In genomic region chr15:68783226-68784054, GRCh38 we compare ENCODE assay signal across 8 cellular contexts. TPM values are rescaled to one million over a fixed set of nuclear protein-coding genes. Genes with fewer than 3 reads are reported as not detected.
DNase-seq lines count a peak whose midpoint lies in the region; ATAC-seq and TF ChIP-seq lines count a peak whose summit lies in the region.

No MANE protein-coding gene starts in this region.

- peaks cover 76 to 99% (median 90%) of the 10 kb centered on the region in 11 experiments for H3K36me3 ChIP-seq in BLaER1 treated with 17β-estradiol and CSF1 and Interleukin-3, amounts not matched to agents 10 nM and 100 nM

- H4K20me1 ChIP-seq in BLaER1 treated with 17β-estradiol and CSF1 and Interleukin-3, amounts not matched to agents 10 nM and 100 nM = peaks cover 26 to 65% (median 50%) of the 10 kb centered on the region in 11 experiments; a peak in 21 of 22 replicates

- H3K27me3 ChIP-seq in BLaER1 treated with 17β-estradiol and CSF1 and Interleukin-3, amounts not matched to agents 10 nM and 100 nM = no peaks in the 10 kb centered on the region

- peak; percentile 91 for ATAC-seq in activated CD8-positive, alpha-beta T cell treated with anti-CD3 and anti-CD28 coated beads, Interleukin-2, amount 10 ng/mL, durations not matched to agents 7 days and 5 days
- ATAC-seq in GM18909 (IDR thresholded peaks at IDR 0.05; ENCODE audit: poor library complexity, unreplicated experiment) (no peak), HG03469 (IDR thresholded peaks at IDR 0.05; ENCODE audit: unreplicated experiment) (no peak)

- H3K4me2 ChIP-seq in BLaER1 treated with 17β-estradiol and CSF1 and Interleukin-3, amounts not matched to agents 10 nM and 100 nM = peak overlapping the region; percentile 71 to 93 (median 85)

- H3K4me3 ChIP-seq in BLaER1 treated with 17β-estradiol and CSF1 and Interleukin-3, amounts not matched to agents 10 nM and 100 nM = peak overlapping the region in 2 of 10 experiments; percentile 43 to 55; a peak in 3 of 20 replicates

- H3K36me3 Mint-ChIP-seq in activated CD8-positive, alpha-beta T cell treated with anti-CD3 and anti-CD28 coated beads, Interleukin-2, amount 10 ng/mL, durations not matched to agents 7 days and 5 days (ENCODE audit: low read depth) = peaks cover 64% of the 10 kb centered on the region
- H3K36me3 Mint-ChIP-seq in endothelial cell (ENCODE audit: low read depth, unreplicated experiment) = peaks cover 66% of the 10 kb centered on the region
- H3K36me3 Mint-ChIP-seq in neural crest cell (ENCODE audit: low read depth) = peaks cover 26% of the 10 kb centered on the region

- peaks cover 58% of the 10 kb centered on the region for H3K4me1 Mint-ChIP-seq in activated CD8-positive, alpha-beta T cell treated with anti-CD3 and anti-CD28 coated beads, Interleukin-2, amount 10 ng/mL, durations not matched to agents 7 days and 5 days (ENCODE audit: low read depth)
- H3K4me1 Mint-ChIP-seq in endothelial cell (ENCODE audit: unreplicated experiment) = peaks cover 51% of the 10 kb centered on the region
- H3K4me1 Mint-ChIP-seq in neural crest cell = peaks cover 9% of the 10 kb centered on the region

- DNase-seq in activated CD8-positive, alpha-beta T cell treated with anti-CD3 and anti-CD28 coated beads, Interleukin-2, amount 10 ng/mL, durations not matched to agents 7 days and 5 days = peak; percentile 72
- DNase-seq in endothelial cell (ENCODE audit: low spot score) (peak; percentile 49), neural crest cell (ENCODE audit: low read depth, low spot score) (no peak), foreskin melanocyte (no peak)

- H3K9me3 Mint-ChIP-seq in activated CD8-positive, alpha-beta T cell treated with anti-CD3 and anti-CD28 coated beads, Interleukin-2, amount 10 ng/mL, durations not matched to agents 7 days and 5 days (ENCODE audit: insufficient read depth) = no peaks in the 10 kb centered on the region
- no peaks in the 10 kb centered on the region for H3K9me3 Mint-ChIP-seq in endothelial cell (ENCODE audit: unreplicated experiment)
- no peaks in the 10 kb centered on the region for H3K9me3 Mint-ChIP-seq in neural crest cell

- peak; percentile 62 for TF ChIP-seq RAD21 in Ishikawa (IDR thresholded peaks at IDR 0.05; ENCODE audit: low read depth)

- H3K27ac Mint-ChIP-seq in activated CD8-positive, alpha-beta T cell treated with anti-CD3 and anti-CD28 coated beads, Interleukin-2, amount 10 ng/mL, durations not matched to agents 7 days and 5 days = peak overlapping the region; percentile 75
- H3K27ac Mint-ChIP-seq in endothelial cell (ENCODE audit: unreplicated experiment) (peak overlapping the region; percentile 94), neural crest cell (ENCODE audit: unreplicated experiment) (peak overlapping the region; percentile 89)

- H3K27me3 Mint-ChIP-seq in activated CD8-positive, alpha-beta T cell treated with anti-CD3 and anti-CD28 coated beads, Interleukin-2, amount 10 ng/mL, durations not matched to agents 7 days and 5 days (ENCODE audit: low read depth) = no peaks in the 10 kb centered on the region
- peaks cover 9% of the 10 kb centered on the region for H3K27me3 Mint-ChIP-seq in endothelial cell (ENCODE audit: unreplicated experiment)
- H3K27me3 Mint-ChIP-seq in neural crest cell (ENCODE audit: low read depth) = no peaks in the 10 kb centered on the region

- TF ChIP-seq CTCF in endothelial cell (IDR thresholded peaks at IDR 0.05; ENCODE audit: unreplicated experiment) (peak; percentile 73), neural crest cell (conservative IDR thresholded peaks at IDR 0.05) (peak; percentile 63)

- H3K4me1 ChIP-seq in BLaER1 treated with 17β-estradiol and CSF1 and Interleukin-3, amounts not matched to agents 10 nM and 100 nM = peaks cover 65 to 88% (median 81%) of the 10 kb centered on the region in 10 experiments

- no peak overlapping the region for H3K4me3 Mint-ChIP-seq in activated CD8-positive, alpha-beta T cell treated with anti-CD3 and anti-CD28 coated beads, Interleukin-2, amount 10 ng/mL, durations not matched to agents 7 days and 5 days
- H3K4me3 Mint-ChIP-seq in endothelial cell (ENCODE audit: unreplicated experiment) (peak overlapping the region; percentile 53), neural crest cell (no peak overlapping the region)

- peak overlapping the region; percentile 21 to 90 (median 84); a peak in 20 of 22 replicates for H3K27ac ChIP-seq in BLaER1 treated with 17β-estradiol and CSF1 and Interleukin-3, amounts not matched to agents 10 nM and 100 nM

- CTCF ChIA-PET in activated CD8-positive, alpha-beta T cell treated with anti-CD3 and anti-CD28 coated beads, Interleukin-2, amount 10 ng/mL, durations not matched to agents 7 days and 5 days (lab: Charles Lee) = interaction anchor here (1.0 to 6.4 kb wide), 13 partner anchors 11 to 110 kb away, joined by 3 to 75 read pairs (median 6); no protein-coding TSS in a partner anchor

- peak overlapping the region; percentile 33 to 77 (median 70); a peak in 15 of 22 replicates for H3K9ac ChIP-seq in BLaER1 treated with 17β-estradiol and CSF1 and Interleukin-3, amounts not matched to agents 10 nM and 100 nM

- H3K9me3 ChIP-seq in BLaER1 treated with 17β-estradiol and CSF1 and Interleukin-3, amounts not matched to agents 10 nM and 100 nM (replicated peaks in 1 of 11) = no peaks in the 10 kb centered on the region

- TF ChIP-seq EP300 in Ishikawa (IDR thresholded peaks at IDR 0.05; ENCODE audit: borderline replicate concordance) = no peak

- POLR2A ChIA-PET in activated CD8-positive, alpha-beta T cell treated with anti-CD3 and anti-CD28 coated beads, Interleukin-2, amount 10 ng/mL, durations not matched to agents 7 days and 5 days (lab: Charles Lee) = interaction anchor here (1.0 kb wide), 2 partner anchors 33 to 34 kb away, joined by 3 to 5 read pairs; no protein-coding TSS in a partner anchor

TF ChIP-seq in Ishikawa, 13 proteins besides CTCF, POLR2A, EP300 and RAD21:
- TF ChIP-seq TAF1 (IDR thresholded peaks at IDR 0.05; ENCODE audit: low read depth) (no peak), EGR1 (IDR thresholded peaks at IDR 0.05) (no peak)

RNA-seq across cellular contexts. Expression of gene ANP32A, which starts 37.3 kb away (rescaled TPM):
- 100 to 1,000 TPM; 227 TPM for total RNA-seq in activated CD8-positive, alpha-beta T cell treated with anti-CD3 and anti-CD28 coated beads, Interleukin-2, amount 10 ng/mL, durations not matched to agents 7 days and 5 days
- total RNA-seq in endothelial cell (ENCODE audit: unreplicated experiment) (248 TPM), neural crest cell (355 and 367 TPM in 2 replicates)

Comparison
In these comparisons a context has a peak if more than half of its experiments do, and no peak if none do; other contexts are left out.
1. DNase-seq: peak in activated CD8-positive, alpha-beta T cell treated with anti-CD3 and anti-CD28 coated beads, Interleukin-2, amount 10 ng/mL, durations not matched to agents 7 days and 5 days (single experiment) and endothelial cell (single experiment); none in neural crest cell (single experiment) and foreskin melanocyte (single experiment).
2. Peak in every context shown above with its lines, with median percentiles within 50 percentile points of each other: H3K27ac Mint-ChIP-seq.